Comparison of ENCODE assay signal across 1 cellular context in genomic region chr12:115103884-115104883, GRCh38.
TF ChIP-seq lines count a peak whose summit lies in the region.

No MANE protein-coding gene starts in this region.

TF ChIP-seq in K562, 482 proteins besides CTCF, POLR2A, EP300 and RAD21 (continued from another document and continues in another):
- TF ChIP-seq TSHZ1 (CRISPR knock-in tag; IDR thresholded peaks at IDR 0.05) (no peak), TEAD2 (tag; IDR thresholded peaks at IDR 0.05) (no peak), SMAD2 (IDR thresholded peaks at IDR 0.05; ENCODE audit: low read depth, low read length) (no peak), NELFE (IDR thresholded peaks at IDR 0.05; ENCODE audit: insufficient read depth, insufficient read length) (no peak), IRF9 (tag; IDR thresholded peaks at IDR 0.05) (no peak), ZBTB11 (CRISPR knock-in tag; IDR thresholded peaks at IDR 0.05) (peak in 1 of 3 experiments; percentile 77; a peak in 2 of 6 replicates), ZKSCAN1 (IDR thresholded peaks at IDR 0.05; ENCODE audit: low read depth, low read length) (no peak), NFYB (IDR thresholded peaks at IDR 0.05; ENCODE audit: extremely low read depth, insufficient read length) (peak; percentile 31), HMGXB4 (CRISPR knock-in tag; IDR thresholded peaks at IDR 0.05) (no peak), BRCA1 (IDR thresholded peaks at IDR 0.05) (no peak), BRCA1 (CRISPR knock-in tag; IDR thresholded peaks at IDR 0.05) (no peak), MYNN (IDR thresholded peaks at IDR 0.05) (no peak), MYNN (CRISPR knock-in tag; IDR thresholded peaks at IDR 0.05) (no peak), MEF2A (IDR thresholded peaks at IDR 0.05; ENCODE audit: control insufficient read depth, low read depth, low read length) (no peak), SRSF7 (optimal IDR thresholded peaks at IDR 0.05; ENCODE audit: low read depth, low read length) (no peak), ZNF507 (tag; conservative IDR thresholded peaks at IDR 0.05) (no peak), SFPQ (IDR thresholded peaks at IDR 0.05; ENCODE audit: low read depth, low read length) (no peak), CHD2 (IDR thresholded peaks at IDR 0.05; ENCODE audit: low read depth, low read length) (no peak), PHTF2 (CRISPR knock-in tag; IDR thresholded peaks at IDR 0.05) (no peak), OTX1 (CRISPR knock-in tag; IDR thresholded peaks at IDR 0.05) (peak; percentile 79; the same call in 1 of the 2 replicates), ZBTB7A (IDR thresholded peaks at IDR 0.05; ENCODE audit: borderline replicate concordance, control insufficient read depth, low read depth, low read length) (no peak), ARID1B (IDR thresholded peaks at IDR 0.05) (no peak), RREB1 (CRISPR knock-in tag; IDR thresholded peaks at IDR 0.05) (no peak), SPI1 (IDR thresholded peaks at IDR 0.05; ENCODE audit: borderline replicate concordance, low read depth, low read length) (no peak), THRAP3 (IDR thresholded peaks at IDR 0.05; ENCODE audit: borderline replicate concordance) (no peak), KDM2B (CRISPR knock-in tag; IDR thresholded peaks at IDR 0.05) (no peak), ZFPM2 (CRISPR knock-in tag; IDR thresholded peaks at IDR 0.05) (no peak), ATF3 (IDR thresholded peaks at IDR 0.05) (no peak), ATF3 (CRISPR knock-in tag; conservative IDR thresholded peaks at IDR 0.05) (no peak), POLR3A (IDR thresholded peaks at IDR 0.05; ENCODE audit: borderline replicate concordance, extremely low read depth, insufficient read depth, insufficient read length) (no peak), CBX1 (IDR thresholded peaks at IDR 0.05; ENCODE audit: low read depth) (no peak), ZBTB33 (CRISPR knock-in tag; IDR thresholded peaks at IDR 0.05) (no peak), HMG20A (CRISPR knock-in tag; conservative IDR thresholded peaks at IDR 0.05) (no peak), IRF2 (CRISPR knock-in tag; IDR thresholded peaks at IDR 0.05) (no peak), MAFF (IDR thresholded peaks at IDR 0.05; ENCODE audit: low read length) (peak; percentile 90), MAFK (IDR thresholded peaks at IDR 0.05; ENCODE audit: low read length) (peak; percentile 92), GATAD2B (IDR thresholded peaks at IDR 0.05; ENCODE audit: borderline replicate concordance) (no peak), TBL1XR1 (IDR thresholded peaks at IDR 0.05; ENCODE audit: low read length in 2 of 2) (no peak), HEY1 (CRISPR knock-in tag; IDR thresholded peaks at IDR 0.05; ENCODE audit: borderline replicate concordance) (no peak), PURB (CRISPR knock-in tag; IDR thresholded peaks at IDR 0.05; ENCODE audit: low read depth) (no peak)
